9 cellular contexts compared by ENCODE assay signal in genomic region chr20:40532103-40532502, GRCh38.
DNase-seq lines count a peak whose midpoint lies in the region; ATAC-seq and TF ChIP-seq lines count a peak whose summit lies in the region.
"Had no signal": no experiment of that assay in that cellular context is flagged by ENCODE, and none has a peak within 500 bp of the region (broad histone marks: within the 10 kb centered on the region; RNA-seq: fewer than 3 reads in every experiment).

No MANE protein-coding gene starts in this region.

- peak; percentile 53 for TF ChIP-seq CTCF in choroid plexus epithelial cell (conservative IDR thresholded peaks at IDR 0.05; ENCODE audit: low read depth, low read length)
- peak; percentile 36 for TF ChIP-seq CTCF in progenitor cell of endocrine pancreas (IDR thresholded peaks at IDR 0.05; ENCODE audit: unreplicated experiment)

- peaks cover 26% of the 10 kb centered on the region for H3K9me3 Mint-ChIP-seq in activated T-cell treated with anti-CD3 and anti-CD28 coated beads, Interleukin-2, amount 50 U/mL, for 4 hours
- peaks cover 8% of the 10 kb centered on the region for H3K9me3 Mint-ChIP-seq in progenitor cell of endocrine pancreas (ENCODE audit: low read depth)

- H3K27ac Mint-ChIP-seq in progenitor cell of endocrine pancreas: no peak overlapping the region
- H3K27ac Mint-ChIP-seq: activated T-helper 2 cell treated with anti-CD3 and anti-CD28 coated beads, Interferon-gamma antibody, Interleukin-2, Interleukin-4, amounts not matched to agents 10 μg/mL and 5 μg/mL and 100 μg/mL, durations not matched to agents 14 hours and 24 hours and 36 hours had no signal

- no peaks in the 10 kb centered on the region for H3K4me1 Mint-ChIP-seq in activated T-cell treated with anti-CD3 and anti-CD28 coated beads, Interleukin-2, amount 50 U/mL, for 4 hours (ENCODE audit: low read depth)
- H3K4me1 Mint-ChIP-seq in progenitor cell of endocrine pancreas (ENCODE audit: low read depth): no peaks in the 10 kb centered on the region

- ATAC-seq in activated T-cell treated with anti-CD3 and anti-CD28 coated beads, Interleukin-2, amount 50 U/mL, for 4 hours: no peak
- ATAC-seq in left ventricle myocardium superior: no peak

- intact Hi-C loops in left ventricle myocardium superior (cut with micrococcal nuclease): no loop called here

- DNase-seq in activated T-cell treated with anti-CD3 and anti-CD28 coated beads for 48 hours (ENCODE audit: low read depth) (peak; percentile 1), M059J (ENCODE audit: low read depth) (peak; percentile 40), choroid plexus epithelial cell (ENCODE audit: low read depth) (peak; percentile 47), progenitor cell of endocrine pancreas (ENCODE audit: low spot score, unreplicated experiment) (no peak), GF-D8 (lab: John Stamatoyannopoulos, UW) (no peak), left ventricle myocardium superior (no peak)
- no peak for DNase-seq in activated T-cell treated with anti-CD3 and anti-CD28 coated beads, Interleukin-2, amount 50 U/mL, for 4 hours
- DNase-seq in effector CD8-positive, alpha-beta T cell (lab: John Stamatoyannopoulos, UW): no peak

- H3K27me3 Mint-ChIP-seq in activated T-cell treated with anti-CD3 and anti-CD28 coated beads, Interleukin-2, amount 50 U/mL, for 4 hours (ENCODE audit: low read depth): peaks cover 2% of the 10 kb centered on the region
- H3K27me3 Mint-ChIP-seq in progenitor cell of endocrine pancreas: peaks cover 4% of the 10 kb centered on the region

- no peaks in the 10 kb centered on the region for H3K36me3 Mint-ChIP-seq in activated T-cell treated with anti-CD3 and anti-CD28 coated beads, Interleukin-2, amount 50 U/mL, for 4 hours (ENCODE audit: insufficient read depth)
- no peaks in the 10 kb centered on the region for H3K36me3 Mint-ChIP-seq in progenitor cell of endocrine pancreas (ENCODE audit: insufficient read depth)

- no peak overlapping the region for H3K4me3 Mint-ChIP-seq in activated T-cell treated with anti-CD3 and anti-CD28 coated beads, Interleukin-2, amount 50 U/mL, for 4 hours
- no peak overlapping the region for H3K4me3 Mint-ChIP-seq in progenitor cell of endocrine pancreas (ENCODE audit: low read depth)

- no peak overlapping the region for H3K4me3 ChIP-seq in choroid plexus epithelial cell (ENCODE audit: low read depth, low read length)

Comparison
In these comparisons a context has a peak if more than half of its experiments do, and no peak if none do; other contexts are left out.
1. DNase-seq: peak in activated T-cell treated with anti-CD3 and anti-CD28 coated beads for 48 hours (single experiment), M059J (single experiment) and choroid plexus epithelial cell (single experiment); none in activated T-cell treated with anti-CD3 and anti-CD28 coated beads, Interleukin-2, amount 50 U/mL, for 4 hours (single experiment), progenitor cell of endocrine pancreas (single experiment), effector CD8-positive, alpha-beta T cell (single experiment), GF-D8 (single experiment) and left ventricle myocardium superior (single experiment).